7 cellular contexts compared by ENCODE assay signal in the genomic region with DNA sequence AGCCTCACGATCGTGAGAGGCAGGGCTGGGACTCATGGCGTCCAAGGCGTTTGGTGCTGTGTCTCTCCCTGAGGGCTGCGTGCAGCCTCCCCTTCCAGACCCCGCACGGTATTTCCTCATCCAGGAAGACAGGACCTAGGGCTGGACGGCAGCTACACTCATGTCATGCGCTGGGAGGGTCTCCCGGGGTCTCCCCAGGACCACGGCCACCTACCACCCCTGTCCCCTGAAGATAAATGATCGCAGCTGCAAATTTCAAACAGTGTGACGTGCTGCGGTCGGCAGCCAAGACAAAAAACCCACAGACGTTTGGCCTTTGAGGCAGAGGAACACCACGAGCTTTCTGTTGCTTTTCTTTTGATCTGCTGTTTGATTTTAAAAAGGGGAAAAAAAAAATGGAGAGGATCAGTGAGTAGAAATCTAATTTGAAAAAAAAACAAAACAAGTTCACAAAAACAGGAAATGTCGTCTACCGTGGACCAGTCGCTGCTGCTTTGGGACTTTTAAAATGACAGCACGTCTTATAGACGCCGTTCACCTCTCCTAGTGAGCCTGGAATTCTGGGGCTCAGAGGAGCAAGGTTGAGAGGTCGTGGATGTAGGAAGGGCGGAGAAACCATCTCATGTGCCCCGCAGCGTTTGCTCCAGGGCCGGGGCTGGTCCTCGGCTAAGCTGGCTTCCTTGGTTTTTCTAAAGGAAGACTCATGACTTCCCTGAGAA.
DNase-seq lines count a peak whose midpoint lies in the region; ATAC-seq and TF ChIP-seq lines count a peak whose summit lies in the region.

No MANE protein-coding gene starts in this region.

- H3K27ac ChIP-seq in skeletal muscle tissue (ENCODE audit: low read depth, low read length) = peak overlapping the region; percentile 21
- H3K27ac ChIP-seq in WERI-Rb-1 = no peak overlapping the region

- H3K36me3 ChIP-seq in skeletal muscle tissue (ENCODE audit: control insufficient read depth in 3 of 3, insufficient read depth in 3 of 3, low read length in 3 of 3) = no peaks in the 10 kb centered on the region
- no peaks in the 10 kb centered on the region for H3K36me3 ChIP-seq in WERI-Rb-1

- H3K4me3 ChIP-seq in skeletal muscle tissue (ENCODE audit: low read length in 3 of 3) (peak overlapping the region; percentile 22 to 66 (median 59)), WERI-Rb-1 (ENCODE audit: low read depth, low read length) (no peak overlapping the region)

- no peaks in the 10 kb centered on the region for H3K9me3 ChIP-seq in skeletal muscle tissue (ENCODE audit: control insufficient read depth in 3 of 3, low read length in 3 of 3)
- H3K9me3 ChIP-seq in WERI-Rb-1 (ENCODE audit: severe bottlenecking) = no peaks in the 10 kb centered on the region

- H3K9ac ChIP-seq in skeletal muscle tissue (ENCODE audit: low read depth in 1 of 3, low read length in 3 of 3) = peak overlapping the region; percentile 0 to 57 (median 52)

- peaks cover 0 to 11% (median 8%) of the 10 kb centered on the region in 3 donors for H3K4me1 ChIP-seq in skeletal muscle tissue (ENCODE audit: control insufficient read depth in 3 of 3, insufficient read depth in 3 of 3, low read length in 3 of 3)

- TF ChIP-seq CTCF in WERI-Rb-1 (IDR thresholded peaks at IDR 0.05; ENCODE audit: low read depth, low read length) = no peak

- peak; percentile 66 for ATAC-seq in HG02852 (IDR thresholded peaks at IDR 0.05; ENCODE audit: unreplicated experiment)
- no peak for ATAC-seq in GM19035 (IDR thresholded peaks at IDR 0.05; ENCODE audit: unreplicated experiment)

- DNase-seq in activated CD8-positive, alpha-beta memory T cell treated with anti-CD3 and anti-CD28 coated beads for 48 hours (ENCODE audit: low read depth in 2 of 3, low spot score in 2 of 3) = peak; percentile 17 to 33 (median 28)
- DNase-seq in fibroblast of gingiva (ENCODE audit: low read depth) = peak; percentile 46
- DNase-seq in 8988T = no peak
- DNase-seq in WERI-Rb-1 = no peak

- H3K27me3 ChIP-seq in skeletal muscle tissue (ENCODE audit: control insufficient read depth in 3 of 3, insufficient read depth in 3 of 3, low read length in 3 of 3) = peaks cover 0 to 9% (median 0%) of the 10 kb centered on the region in 3 donors
- H3K27me3 ChIP-seq in WERI-Rb-1 (ENCODE audit: insufficient read depth, low read depth, severe bottlenecking) = no peaks in the 10 kb centered on the region

Comparison
In these comparisons a context has a peak if more than half of its experiments do, and no peak if none do; other contexts are left out.
1. DNase-seq: peak in activated CD8-positive, alpha-beta memory T cell treated with anti-CD3 and anti-CD28 coated beads for 48 hours (3 of 3) and fibroblast of gingiva (single experiment); none in 8988T (single experiment) and WERI-Rb-1 (single experiment).